In genomic region chr2:47867205-47867604, GRCh38 we compare ENCODE assay signal across 8 cellular contexts. TPM values are rescaled to one million over a fixed set of nuclear protein-coding genes. Genes with fewer than 3 reads are reported as not detected.
DNase-seq lines count a peak whose midpoint lies in the region; ATAC-seq, FAIRE-seq and TF ChIP-seq lines count a peak whose summit lies in the region.

No MANE protein-coding gene starts in this region.

- H3K27ac ChIP-seq in kidney (ENCODE audit: low read depth in 2 of 2, low read length in 2 of 2) (peak overlapping the region; percentile 20 to 72), aorta (ENCODE audit: low read depth in 1 of 2, low read length in 2 of 2) (no peak overlapping the region)

- no peak overlapping the region for H3K4me3 ChIP-seq in kidney (ENCODE audit: low read length in 2 of 2)
- no peak overlapping the region for H3K4me3 ChIP-seq in aorta (ENCODE audit: low read length in 2 of 2)

- peak; percentile 84 for FAIRE-seq in kidney (lab: Jason Lieb, UNC)

- H3K9me3 ChIP-seq in kidney (ENCODE audit: control insufficient read depth in 1 of 2, low read length in 2 of 2) (no peaks in the 10 kb centered on the region), aorta (ENCODE audit: control insufficient read depth, low read length) (no peaks in the 10 kb centered on the region)

- H3K4me1 ChIP-seq in kidney (ENCODE audit: control insufficient read depth in 1 of 2, insufficient read depth in 1 of 2, low read depth in 1 of 2, low read length in 2 of 2) (peaks cover 4 to 17% of the 10 kb centered on the region in 2 donors), aorta (ENCODE audit: control insufficient read depth in 1 of 2, insufficient read depth in 2 of 2, low read length in 2 of 2) (no peaks in the 10 kb centered on the region)

- intact Hi-C loops in Right ventricle myocardium inferior (cut with DNase I) (loop anchor here (5.0 kb wide), 2 partner anchors 40 to 555 kb away; partner anchors contain the start of gene FBXO11), cardiac septum (cut with DNase I) (loop anchor here (2.0 kb wide), 1 partner anchor 38 kb away; no protein-coding TSS in a partner anchor), kidney (cut with DNase I) (no loop called here), aorta (cut with DNase I) (no loop called here)

- TF ChIP-seq CTCF in kidney (IDR thresholded peaks at IDR 0.05; ENCODE audit: borderline replicate concordance, extremely low read depth, insufficient read depth) = no peak

- H3K36me3 ChIP-seq in kidney (ENCODE audit: control insufficient read depth in 1 of 2, insufficient read depth in 2 of 2, low read length in 2 of 2) (no peaks in the 10 kb centered on the region), aorta (ENCODE audit: control insufficient read depth in 1 of 2, insufficient read depth in 2 of 2, low read length in 1 of 2) (no peaks in the 10 kb centered on the region)

- DNase-seq in Right ventricle myocardium inferior (ENCODE audit: missing footprints) (no peak), cardiac septum (ENCODE audit: low spot score) (no peak), astrocyte of the hippocampus (ENCODE audit: low read depth, low spot score) (peak; percentile 82), kidney (no peak), aorta (no peak), activated gamma-delta T cell treated with Interleukin-2 at 50 U/mL for 16 hours (no peak), iPS-NIHi7 (ENCODE audit: extremely low spot score) (no peak)

- WGBS in aorta, 2 donors = 0% methylated on average over 2 of the region's 2 CpGs

- no peak overlapping the region for H3K9ac ChIP-seq in kidney (ENCODE audit: low read length in 2 of 2)

- ATAC-seq in Right ventricle myocardium inferior (peak; percentile 88), aorta (ENCODE audit: low FRiP score) (peak; percentile 79), GM21717 (IDR thresholded peaks at IDR 0.05; ENCODE audit: unreplicated experiment) (no peak)

- H3K27me3 ChIP-seq in aorta (ENCODE audit: control insufficient read depth in 1 of 2, insufficient read depth in 2 of 2, low read length in 1 of 2) = no peaks in the 10 kb centered on the region

RNA-seq across cellular contexts. Expression of gene FBXO11, which starts 39.1 kb away (rescaled TPM):
- 35.6 TPM for total RNA-seq in Right ventricle myocardium inferior
- 36.8 TPM for total RNA-seq in cardiac septum
- 68.7 TPM for total RNA-seq in kidney
- polyA plus RNA-seq in kidney (ENCODE audit: insufficient read depth, low read depth, low replicate concordance) = 21.9 TPM
- total RNA-seq in aorta = 10 to 100 TPM; 64.8 to 80.4 TPM
- polyA plus RNA-seq in aorta = 10 to 100 TPM; 17.5 to 38.1 TPM

Comparison
In these comparisons a context has a peak if more than half of its experiments do, and no peak if none do; other contexts are left out.
1. H3K27ac ChIP-seq: peak in kidney (2 of 2); none in aorta (0 of 2).
2. intact Hi-C loops: an anchor here in Right ventricle myocardium inferior (5.0 kb wide) and cardiac septum (2.0 kb wide); none called in kidney and aorta.